11 cellular contexts compared by ENCODE assay signal in genomic region chr10:109889867-109890266, GRCh38. TPM values are rescaled to one million over a fixed set of nuclear protein-coding genes. Genes with fewer than 3 reads are reported as not detected.
A peak's percentile ranks its signal among the peaks of the same experiment; 100 is the strongest.
DNase-seq lines count a peak whose midpoint lies in the region; TF ChIP-seq lines count a peak whose summit lies in the region.
"Had no signal": no experiment of that assay in that cellular context is flagged by ENCODE, and none has a peak within 500 bp of the region (broad histone marks: within the 10 kb centered on the region; RNA-seq: fewer than 3 reads in every experiment).

No MANE protein-coding gene starts in this region.

- H3K27me3 Mint-ChIP-seq in HFFc6 (ENCODE audit: insufficient read depth): peaks cover 1% of the 10 kb centered on the region; the same call in 1 of the 2 replicates
- no peaks in the 10 kb centered on the region for H3K27me3 Mint-ChIP-seq in type B pancreatic cell

- H3K9me3 Mint-ChIP-seq in HFFc6: no peaks in the 10 kb centered on the region
- H3K9me3 Mint-ChIP-seq in type B pancreatic cell: no peaks in the 10 kb centered on the region

- DNase-seq in AG09309 (ENCODE audit: low read depth) (peak; percentile 45), HFFc6 (peak; percentile 66), amniotic epithelial cell (ENCODE audit: low read depth) (peak; percentile 87), iris pigment epithelial cell (ENCODE audit: low read depth) (peak; percentile 96), cerebellar cortex (ENCODE audit: low spot score) (no peak), SHP77 treated with DMSO at 0.1 percent for 48 hours (lab: John Stamatoyannopoulos, UW) (no peak), type B pancreatic cell (ENCODE audit: extremely low spot score, unreplicated experiment) (no peak)
- no peak for DNase-seq in effector CD4-positive, alpha-beta T cell
- DNase-seq: NCI-H1105 treated with DMSO at 0.1 percent for 48 hours, SHP77, upper lobe of right lung had no signal

- H3K36me3 Mint-ChIP-seq in HFFc6 (ENCODE audit: low read depth) (peaks cover 22% of the 10 kb centered on the region), type B pancreatic cell (peaks cover 39% of the 10 kb centered on the region)

- H3K27ac Mint-ChIP-seq in HFFc6 (peak overlapping the region; percentile 79), type B pancreatic cell (no peak overlapping the region)

- TF ChIP-seq CTCF in AG09309 (IDR thresholded peaks at IDR 0.05; ENCODE audit: control insufficient read depth, insufficient read depth, low read depth, low read length, missing control alignments): no peak
- peak; percentile 31; the same call in 1 of the 2 replicates for TF ChIP-seq CTCF in HFFc6 (IDR thresholded peaks at IDR 0.05)
- TF ChIP-seq CTCF in type B pancreatic cell (conservative IDR thresholded peaks at IDR 0.05): no peak

- no peak overlapping the region for H3K4me3 ChIP-seq in AG09309 (ENCODE audit: control insufficient read depth, low read depth, low read length)
- H3K4me3 ChIP-seq: upper lobe of right lung had no signal

- peaks cover 61% of the 10 kb centered on the region for H3K4me1 Mint-ChIP-seq in HFFc6 (ENCODE audit: low read depth)
- peaks cover 42% of the 10 kb centered on the region for H3K4me1 Mint-ChIP-seq in type B pancreatic cell (ENCODE audit: unreplicated experiment)

- H3K4me3 Mint-ChIP-seq in HFFc6: no peak overlapping the region
- no peak overlapping the region for H3K4me3 Mint-ChIP-seq in type B pancreatic cell

RNA-seq across cellular contexts. Expression of gene XPNPEP1, which starts 33.4 kb away (rescaled TPM):
- 10 to 100 TPM; 54.1 to 62.7 (median 58.9) TPM for total RNA-seq in HFFc6 (2021; fragmentation: NEBNext Ultra II Directional; extraction: Animal tissue kit (Norgen Biotek cat#: 25700))
- total RNA-seq in type B pancreatic cell (ENCODE audit: low replicate concordance): 50.1 and 76.6 TPM in 2 replicates

Comparison
In these comparisons a context has a peak if more than half of its experiments do, and no peak if none do; other contexts are left out.
1. DNase-seq: peak in AG09309 (single experiment), HFFc6 (single experiment), amniotic epithelial cell (single experiment) and iris pigment epithelial cell (single experiment); none in cerebellar cortex (single experiment), SHP77 treated with DMSO at 0.1 percent for 48 hours (single experiment), effector CD4-positive, alpha-beta T cell (single experiment) and type B pancreatic cell (single experiment).